ENCODE assay signal across 11 cellular contexts in the genomic region with DNA sequence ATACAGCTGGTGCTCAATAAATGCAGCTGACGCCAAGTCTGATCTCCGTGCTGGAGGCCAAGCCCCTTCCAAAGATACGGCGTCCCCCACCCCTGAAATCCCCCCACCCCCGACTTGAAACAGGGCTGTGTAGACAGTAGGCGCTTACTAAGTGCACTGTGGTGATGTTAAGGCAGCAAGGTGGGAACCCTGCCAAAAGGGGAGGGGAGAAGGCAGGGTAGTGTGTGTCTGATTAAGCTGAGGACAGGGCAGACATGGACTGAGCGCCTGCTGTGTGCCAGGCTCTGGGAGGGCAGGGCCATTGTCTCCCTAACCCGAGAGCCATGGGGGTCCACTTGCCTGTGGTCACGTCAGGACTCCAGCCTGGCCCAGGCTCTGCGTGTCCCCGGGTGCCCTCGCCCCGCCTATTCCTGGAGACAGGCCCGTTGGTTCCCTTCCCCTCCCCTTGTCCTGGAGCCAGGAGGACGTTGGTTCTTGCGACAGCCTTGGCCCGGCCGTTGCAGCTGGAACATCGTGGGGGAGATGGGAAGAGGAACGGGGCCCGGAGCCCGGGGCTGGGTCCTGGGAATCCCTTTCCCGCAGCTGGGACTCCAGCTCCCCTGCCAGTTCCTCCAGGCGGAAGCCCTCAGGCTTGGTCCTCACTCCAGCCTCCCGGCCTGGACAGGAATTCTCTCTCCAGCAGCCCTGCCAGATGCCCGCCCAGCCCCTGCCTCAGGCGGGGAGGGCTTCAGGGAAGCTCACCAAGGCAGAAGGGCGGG. TPM values are rescaled to one million over a fixed set of nuclear protein-coding genes. Genes with fewer than 3 reads are reported as not detected.
DNase-seq lines count a peak whose midpoint lies in the region; ATAC-seq, FAIRE-seq and TF ChIP-seq lines count a peak whose summit lies in the region.
"Had no signal": no experiment of that assay in that cellular context is flagged by ENCODE, and none has a peak within 500 bp of the region (broad histone marks: within the 10 kb centered on the region; RNA-seq: fewer than 3 reads in every experiment).

No MANE protein-coding gene starts in this region.

- H3K36me3 ChIP-seq in RWPE2 (ENCODE audit: low read depth) = no peaks in the 10 kb centered on the region

- no peaks in the 10 kb centered on the region for H3K9me3 Mint-ChIP-seq in activated CD4-positive, alpha-beta T cell treated with anti-CD3 and anti-CD28 coated beads, Interleukin-2, amount 10 ng/mL, durations not matched to agents 24 days and 14 days
- H3K9me3 Mint-ChIP-seq: CD8-positive, alpha-beta T cell; T-helper 1 cell treated with Interleukin-12 subunit alpha and Interleukin-12 subunit beta and Interleukin-4 antibody, amounts not matched to agents 30 μg/mL and 1 μg/mL, for 36 hours had no signal

- no peaks in the 10 kb centered on the region for H3K9me3 ChIP-seq in RWPE2 (ENCODE audit: severe bottlenecking)

- TF ChIP-seq POLR2A in GM12892 (IDR thresholded peaks at IDR 0.05; ENCODE audit: low read depth, low read length) = no peak

- DNase-seq in NCI-H524 (lab: John Stamatoyannopoulos, UW) (peak; percentile 52 to 76), NCI-H524 treated with DMSO at 0.1 percent for 48 hours (lab: John Stamatoyannopoulos, UW) (no peak), RWPE2 (ENCODE audit: low spot score) (peak; percentile 64), fibroblast of villous mesenchyme (ENCODE audit: low read depth) (peak; percentile 97), renal cortical epithelial cell (ENCODE audit: low read depth) (peak; percentile 80), GM12892 (ENCODE audit: insufficient read length) (no peak)
- DNase-seq in activated CD4-positive, alpha-beta T cell treated with anti-CD3 and anti-CD28 coated beads, Interleukin-2, amount 10 ng/mL, durations not matched to agents 24 days and 14 days = no peak
- no peak for DNase-seq in NK-92 treated with Interleukin-12 subunit alpha and Interleukin-12 subunit beta, amount 100 ng/mL, for 24 hours (lab: John Stamatoyannopoulos, UW)

- no peak overlapping the region for H3K4me3 Mint-ChIP-seq in activated CD4-positive, alpha-beta T cell treated with anti-CD3 and anti-CD28 coated beads, Interleukin-2, amount 10 ng/mL, durations not matched to agents 24 days and 14 days
- H3K4me3 Mint-ChIP-seq: CD8-positive, alpha-beta T cell; T-helper 1 cell treated with Interleukin-12 subunit alpha and Interleukin-12 subunit beta and Interleukin-4 antibody, amounts not matched to agents 30 μg/mL and 1 μg/mL, for 36 hours had no signal

- no peak overlapping the region for H3K27ac ChIP-seq in RWPE2 (ENCODE audit: poor library complexity, severe bottlenecking)

- FAIRE-seq in GM12892 (lab: Jason Lieb, UNC) = no peak

- no peaks in the 10 kb centered on the region for H3K4me1 ChIP-seq in RWPE2 (ENCODE audit: insufficient read depth, poor library complexity, severe bottlenecking)

- H3K27ac Mint-ChIP-seq in activated CD4-positive, alpha-beta T cell treated with anti-CD3 and anti-CD28 coated beads, Interleukin-2, amount 10 ng/mL, durations not matched to agents 24 days and 14 days = no peak overlapping the region
- H3K27ac Mint-ChIP-seq: CD8-positive, alpha-beta T cell; T-helper 1 cell treated with Interleukin-12 subunit alpha and Interleukin-12 subunit beta and Interleukin-4 antibody, amounts not matched to agents 30 μg/mL and 1 μg/mL, for 36 hours had no signal

- intact Hi-C loops in activated CD4-positive, alpha-beta T cell treated with anti-CD3 and anti-CD28 coated beads, Interleukin-2, amount 10 ng/mL, durations not matched to agents 24 days and 14 days (cut with micrococcal nuclease) = no loop called here

- no peaks in the 10 kb centered on the region for H3K36me3 Mint-ChIP-seq in activated CD4-positive, alpha-beta T cell treated with anti-CD3 and anti-CD28 coated beads, Interleukin-2, amount 10 ng/mL, durations not matched to agents 24 days and 14 days (ENCODE audit: low read depth)
- H3K36me3 Mint-ChIP-seq: CD8-positive, alpha-beta T cell had no signal

- TF ChIP-seq CTCF in RWPE2 (IDR thresholded peaks at IDR 0.05; ENCODE audit: poor library complexity, severe bottlenecking) (no peak), fibroblast of villous mesenchyme (IDR thresholded peaks at IDR 0.05; ENCODE audit: insufficient read depth, low read depth, low read length) (no peak)

- H3K4me3 ChIP-seq in RWPE2 (ENCODE audit: severe bottlenecking) = no peak overlapping the region
- H3K4me3 ChIP-seq in fibroblast of villous mesenchyme (ENCODE audit: low read depth, low read length) = peak overlapping the region; percentile 36

- peaks cover 16% of the 10 kb centered on the region for H3K27me3 Mint-ChIP-seq in activated CD4-positive, alpha-beta T cell treated with anti-CD3 and anti-CD28 coated beads, Interleukin-2, amount 10 ng/mL, durations not matched to agents 24 days and 14 days

- peaks cover 30% of the 10 kb centered on the region for H3K27me3 ChIP-seq in RWPE2 (ENCODE audit: insufficient read depth, poor library complexity, severe bottlenecking)

- H3K4me1 Mint-ChIP-seq in activated CD4-positive, alpha-beta T cell treated with anti-CD3 and anti-CD28 coated beads, Interleukin-2, amount 10 ng/mL, durations not matched to agents 24 days and 14 days = peaks cover 3% of the 10 kb centered on the region

- ATAC-seq in RWPE2 (ENCODE audit: low read depth) = peak; percentile 56
- ATAC-seq: CD8-positive, alpha-beta T cell had no signal

RNA-seq across cellular contexts. Expression of gene ELANE, which starts 1.7 kb away (rescaled TPM):
- not detected in 2 replicates for total RNA-seq in fibroblast of villous mesenchyme
- total RNA-seq in renal cortical epithelial cell = not detected in 2 replicates
- polyA plus RNA-seq in GM12892 (2012; ENCODE audit: missing spikeins) = not detected
- total RNA-seq in activated CD4-positive, alpha-beta T cell treated with anti-CD3 and anti-CD28 coated beads, Interleukin-2, amount 10 ng/mL, durations not matched to agents 24 days and 14 days = not detected in 2 replicates
- total RNA-seq: CD8-positive, alpha-beta T cell had no signal
- polyA plus RNA-seq: neural cell had no signal

RNA-seq across cellular contexts. Expression of gene CFD, which starts 9.1 kb away (rescaled TPM):
- total RNA-seq in fibroblast of villous mesenchyme (3.9 TPM in 2 replicates), renal cortical epithelial cell (2.1 and 3.1 TPM in 2 replicates)
- not detected for polyA plus RNA-seq in GM12892 (2012; ENCODE audit: missing spikeins)
- total RNA-seq in activated CD4-positive, alpha-beta T cell treated with anti-CD3 and anti-CD28 coated beads, Interleukin-2, amount 10 ng/mL, durations not matched to agents 24 days and 14 days = 1.4 and 2.5 TPM in 2 replicates

RNA-seq across cellular contexts. Expression of gene PRTN3, which starts 9.6 kb away (rescaled TPM):
- total RNA-seq in fibroblast of villous mesenchyme = not detected in 2 replicates
- not detected in 2 replicates for total RNA-seq in renal cortical epithelial cell
- not detected for polyA plus RNA-seq in GM12892 (2012; ENCODE audit: missing spikeins)
- not detected in 2 replicates for total RNA-seq in activated CD4-positive, alpha-beta T cell treated with anti-CD3 and anti-CD28 coated beads, Interleukin-2, amount 10 ng/mL, durations not matched to agents 24 days and 14 days
- total RNA-seq: CD8-positive, alpha-beta T cell had no signal
- polyA plus RNA-seq: neural cell had no signal

RNA-seq across cellular contexts. Expression of gene AZU1, which starts 22.8 kb away (rescaled TPM):
- total RNA-seq in fibroblast of villous mesenchyme (not detected in 2 replicates), renal cortical epithelial cell (not detected in 2 replicates)
- not detected for polyA plus RNA-seq in GM12892 (2012; ENCODE audit: missing spikeins)
- total RNA-seq in activated CD4-positive, alpha-beta T cell treated with anti-CD3 and anti-CD28 coated beads, Interleukin-2, amount 10 ng/mL, durations not matched to agents 24 days and 14 days = not detected in 2 replicates

RNA-seq across cellular contexts. Expression of gene PLPPR3, which starts 28.6 kb away (rescaled TPM):
- total RNA-seq in fibroblast of villous mesenchyme = under 0.01 and 0.86 TPM in 2 replicates
- 0.50 and 0.87 TPM in 2 replicates for total RNA-seq in renal cortical epithelial cell
- not detected for polyA plus RNA-seq in GM12892 (2012; ENCODE audit: missing spikeins)
- total RNA-seq in activated CD4-positive, alpha-beta T cell treated with anti-CD3 and anti-CD28 coated beads, Interleukin-2, amount 10 ng/mL, durations not matched to agents 24 days and 14 days = not detected in 2 replicates
- total RNA-seq: CD8-positive, alpha-beta T cell had no signal

Comparison
In these comparisons a context has a peak if more than half of its experiments do, and no peak if none do; other contexts are left out.
1. DNase-seq: peak in NCI-H524 (2 of 2), RWPE2 (single experiment), fibroblast of villous mesenchyme (single experiment) and renal cortical epithelial cell (single experiment); none in NCI-H524 treated with DMSO at 0.1 percent for 48 hours (single experiment), GM12892 (single experiment), activated CD4-positive, alpha-beta T cell treated with anti-CD3 and anti-CD28 coated beads, Interleukin-2, amount 10 ng/mL, durations not matched to agents 24 days and 14 days (single experiment) and NK-92 treated with Interleukin-12 subunit alpha and Interleukin-12 subunit beta, amount 100 ng/mL, for 24 hours (single experiment).